ENCODE assay signal across 30 cellular contexts in the genomic region with DNA sequence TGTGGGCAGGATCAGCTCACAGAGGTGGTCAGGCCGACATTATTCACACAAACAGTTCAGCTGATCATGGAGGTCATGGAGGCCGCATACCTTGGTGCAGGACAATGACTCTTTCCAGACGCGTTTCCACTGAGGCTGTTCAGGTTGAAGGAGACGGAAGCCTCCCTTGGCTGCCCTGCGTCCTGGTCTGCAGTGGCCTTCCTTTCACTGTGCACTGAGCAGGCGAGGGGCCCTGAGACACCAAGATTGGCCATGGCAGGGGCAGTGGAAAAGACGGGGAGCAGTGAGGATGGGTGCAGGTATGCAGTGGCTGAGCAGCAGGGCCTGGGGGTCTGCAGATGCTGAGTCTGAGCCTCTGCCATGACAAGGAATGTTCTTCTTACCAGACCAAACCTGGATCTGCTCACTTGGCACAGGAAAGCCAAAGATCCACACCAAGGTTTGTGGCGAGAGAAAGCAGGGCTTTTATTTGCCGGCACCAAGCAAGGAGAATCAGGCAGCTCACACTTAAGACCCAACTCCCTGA.
"Had no signal": no experiment of that assay in that cellular context is flagged by ENCODE, and none has a peak within 500 bp of the region (broad histone marks: within the 10 kb centered on the region; RNA-seq: fewer than 3 reads in every experiment).

No MANE protein-coding gene starts in this region.

- H3K4me3 ChIP-seq: ascending aorta, cardiac muscle cell, Peyer's patch had no signal

- H3K27me3 ChIP-seq: ascending aorta, cardiac muscle cell, Peyer's patch had no signal

- H3K4me1 ChIP-seq: ascending aorta, Peyer's patch had no signal

- ATAC-seq: PC-3 had no signal

- H3K27ac ChIP-seq: ascending aorta, cardiac muscle cell, Peyer's patch, VCaP had no signal

- H3K36me3 ChIP-seq: ascending aorta, cardiac muscle cell, Peyer's patch had no signal

- DNase-seq: activated B cell treated with CpG ODN at 0.5 μM for 24 hours; activated CD4-positive, alpha-beta memory T cell treated with anti-CD3 and anti-CD28 coated beads, Interleukin-2, amount 10 ng/mL, durations not matched to agents 7 days and 5 days; activated CD4-positive, alpha-beta T cell treated with anti-CD3 and anti-CD28 coated beads for 4 hours; activated CD4-positive, alpha-beta T cell treated with anti-CD3 and anti-CD28 coated beads, Interleukin-2, amount 50 U/mL, for 1 hour; activated CD4-positive, CD25-positive, alpha-beta regulatory T cell treated with anti-CD3 and anti-CD28 coated beads, Interleukin-2, amount 50 U/mL, for 72 hours; activated effector memory CD4-positive, alpha-beta T cell treated with Interleukin-2 at 50 U/mL for 16 hours; activated naive CD4-positive, alpha-beta T cell treated with anti-CD3 and anti-CD28 coated beads, Interleukin-2, amount 10 ng/mL, durations not matched to agents 7 days and 5 days; activated naive CD8-positive, alpha-beta T cell treated with anti-CD3 and anti-CD28 coated beads for 36 hours; activated T-cell treated with anti-CD3 and anti-CD28 coated beads, Interleukin-2, amount 50 U/mL, for 48 hours; amygdala; Karpas-422; KBM-7; NCI-H1105; NCI-H1417 treated with DMSO at 0.1 percent for 48 hours; NCI-H1930; NCI-H2081 treated with DMSO at 0.1 percent for 48 hours; NCI-H345; NCI-H524 treated with DMSO at 0.1 percent for 48 hours; NCI-H748 treated with DMSO at 0.1 percent for 48 hours; NK-92 treated with Interleukin-12 subunit alpha and Interleukin-12 subunit beta, amount 100 ng/mL, for 24 hours; PC-3; RPMI8226; SW 1271; T-helper 1 cell; T-helper 2 cell; T-helper 9 cell had no signal
